Comparison of ENCODE assay signal across 8 cellular contexts in genomic region chr2:64404743-64405142, GRCh38. TPM values are rescaled to one million over a fixed set of nuclear protein-coding genes. Genes with fewer than 3 reads are reported as not detected.
DNase-seq lines count a peak whose midpoint lies in the region; ATAC-seq and TF ChIP-seq lines count a peak whose summit lies in the region.

No MANE protein-coding gene starts in this region.

- DNase-seq in MG63: peak; percentile 14
- no peak for DNase-seq in dorsolateral prefrontal cortex
- DNase-seq in left lung: no peak
- peak; percentile 31 for DNase-seq in stromal cell of bone marrow (ENCODE audit: low read depth)
- DNase-seq in stimulated activated naive CD8-positive, alpha-beta T cell treated with anti-CD3 and anti-CD28 coated beads, Interleukin-15, amount 100 ng/mL, for 72 hours: no peak
- no peak for DNase-seq in NAMALWA (ENCODE audit: low spot score)

- no peak overlapping the region for H3K4me3 ChIP-seq in MG63
- peak overlapping the region in 8 of 59 donors; percentile 6 to 40 (median 21) for H3K4me3 ChIP-seq in dorsolateral prefrontal cortex
- no peak overlapping the region for H3K4me3 ChIP-seq in left lung

- intact Hi-C loops in dorsolateral prefrontal cortex (cut with DNase I) (no loop called here), left lung (cut with DNase I) (no loop called here)

- no peaks in the 10 kb centered on the region for H3K36me3 ChIP-seq in MG63
- H3K36me3 ChIP-seq in left lung: no peaks in the 10 kb centered on the region

- peaks cover 7% of the 10 kb centered on the region for H3K27me3 Mint-ChIP-seq in stimulated activated naive CD8-positive, alpha-beta T cell treated with anti-CD3 and anti-CD28 coated beads, Interleukin-15, amount 100 ng/mL, for 72 hours

- peak overlapping the region in 58 of 59 donors; percentile 0 to 88 (median 72) for H3K27ac ChIP-seq in dorsolateral prefrontal cortex
- peak overlapping the region; percentile 75 to 83 for H3K27ac ChIP-seq in left lung

- ATAC-seq in left lung: no peak
- ATAC-seq in stimulated activated naive CD8-positive, alpha-beta T cell treated with anti-CD3 and anti-CD28 coated beads, Interleukin-15, amount 100 ng/mL, for 72 hours: no peak
- no peak for ATAC-seq in GM19463 (IDR thresholded peaks at IDR 0.05; ENCODE audit: unreplicated experiment)
- ATAC-seq in HG02610 (IDR thresholded peaks at IDR 0.05; ENCODE audit: unreplicated experiment): no peak

- no peak overlapping the region for H3K4me3 Mint-ChIP-seq in stimulated activated naive CD8-positive, alpha-beta T cell treated with anti-CD3 and anti-CD28 coated beads, Interleukin-15, amount 100 ng/mL, for 72 hours

- H3K4me1 Mint-ChIP-seq in stimulated activated naive CD8-positive, alpha-beta T cell treated with anti-CD3 and anti-CD28 coated beads, Interleukin-15, amount 100 ng/mL, for 72 hours: no peaks in the 10 kb centered on the region

- H3K27me3 ChIP-seq in MG63 (no peaks in the 10 kb centered on the region), dorsolateral prefrontal cortex (no peaks in the 10 kb centered on the region), left lung (no peaks in the 10 kb centered on the region)

- no peaks in the 10 kb centered on the region for H3K9me3 Mint-ChIP-seq in stimulated activated naive CD8-positive, alpha-beta T cell treated with anti-CD3 and anti-CD28 coated beads, Interleukin-15, amount 100 ng/mL, for 72 hours

- peak overlapping the region in 1 of 2 donors; percentile 70 for H3K27ac Mint-ChIP-seq in stimulated activated naive CD8-positive, alpha-beta T cell treated with anti-CD3 and anti-CD28 coated beads, Interleukin-15, amount 100 ng/mL, for 72 hours

- TF ChIP-seq CTCF in dorsolateral prefrontal cortex (IDR thresholded peaks at IDR 0.05 in 54 of 56, conservative IDR thresholded peaks at IDR 0.05 in 2 of 56; ENCODE audit: low read depth in 1 of 56, partially characterized antibody in 56 of 56) (no peak), left lung (IDR thresholded peaks at IDR 0.05) (no peak)

- peaks cover 34 to 59% of the 10 kb centered on the region in 2 donors for H3K4me1 ChIP-seq in left lung

- H3K9me3 ChIP-seq in MG63 (no peaks in the 10 kb centered on the region), left lung (no peaks in the 10 kb centered on the region)

RNA-seq across cellular contexts. Expression of gene LGALSL, which starts 49.2 kb away (rescaled TPM):
- total RNA-seq in MG63 (2014; rRNA removed; shearing (Covaris generic); ENCODE audit: low replicate concordance): 4.5 and 8.8 TPM in 2 replicates
- total RNA-seq in dorsolateral prefrontal cortex: 10 to 100 TPM; 10.5 to 37.8 (median 21.0) TPM
- 10 to 100 TPM; 33.5 to 34.1 TPM for total RNA-seq in left lung

Comparison
In these comparisons a context has a peak if more than half of its experiments do, and no peak if none do; other contexts are left out.
1. DNase-seq: peak in MG63 (single experiment) and stromal cell of bone marrow (single experiment); none in dorsolateral prefrontal cortex (0 of 10), left lung (0 of 2), stimulated activated naive CD8-positive, alpha-beta T cell treated with anti-CD3 and anti-CD28 coated beads, Interleukin-15, amount 100 ng/mL, for 72 hours (0 of 2) and NAMALWA (single experiment).